In genomic region chr16:11603331-11603750, GRCh38 we compare ENCODE assay signal across 1 cellular context.
A peak's percentile ranks its signal among the peaks of the same experiment; 100 is the strongest.
TF ChIP-seq lines count a peak whose summit lies in the region.

No MANE protein-coding gene starts in this region.

TF ChIP-seq in H1, 55 proteins besides CTCF, POLR2A, EP300 and RAD21 (continued from another document):
- TF ChIP-seq USF2 (IDR thresholded peaks at IDR 0.05; ENCODE audit: low read length) (no peak), GABPA (IDR thresholded peaks at IDR 0.05; ENCODE audit: borderline replicate concordance, insufficient read depth, low read length) (no peak), YY1 (IDR thresholded peaks at IDR 0.05; ENCODE audit: low read depth, low read length) (no peak), TEAD4 (IDR thresholded peaks at IDR 0.05; ENCODE audit: low read depth, low read length) (no peak), CREB1 (IDR thresholded peaks at IDR 0.05) (no peak), HDAC2 (IDR thresholded peaks at IDR 0.05; ENCODE audit: borderline replicate concordance in 1 of 2, low read depth in 2 of 2, low read length in 2 of 2) (0 out of 4 replicates have a peak, but pooled peaks of 1 of the 2 experiments have one; percentile 30), BACH1 (IDR thresholded peaks at IDR 0.05; ENCODE audit: low read length) (no peak), ATF2 (IDR thresholded peaks at IDR 0.05; ENCODE audit: low read length) (no peak), JUN (IDR thresholded peaks at IDR 0.05; ENCODE audit: low read depth, low read length) (no peak), CTBP2 (IDR thresholded peaks at IDR 0.05; ENCODE audit: borderline replicate concordance, insufficient read depth, insufficient read length, low read length) (no peak)
TF ChIP-seq in H1: peak in this region for 2.
